In genomic region chr9:121298016-121298538, GRCh38 we compare ENCODE assay signal across 12 cellular contexts. TPM values are rescaled to one million over a fixed set of nuclear protein-coding genes. Genes with fewer than 3 reads are reported as not detected.
A peak's percentile ranks its signal among the peaks of the same experiment; 100 is the strongest.
DNase-seq lines count a peak whose midpoint lies in the region; ATAC-seq and TF ChIP-seq lines count a peak whose summit lies in the region.
"Had no signal": no experiment of that assay in that cellular context is flagged by ENCODE, and none has a peak within 500 bp of the region (broad histone marks: within the 10 kb centered on the region; RNA-seq: fewer than 3 reads in every experiment).

No MANE protein-coding gene starts in this region.

- no peak for TF ChIP-seq POLR2A in testis (IDR thresholded peaks at IDR 0.05)

- H3K36me3 ChIP-seq in testis (ENCODE audit: low read depth, missing control alignments): no peaks in the 10 kb centered on the region
- no peaks in the 10 kb centered on the region for H3K36me3 ChIP-seq in CD4-positive, alpha-beta memory T cell (ENCODE audit: insufficient read depth, low read length)

- POLR2A ChIA-PET in T-cell (lab: Charles Lee): interaction anchor here (0.5 to 0.6 kb wide), 2 partner anchors 30 to 1433 kb away, joined by 3 to 8 read pairs; partner anchors contain the start of gene GSN (in 1 of the 2)
- POLR2A ChIA-PET in CD4-positive, alpha-beta memory T cell (lab: Charles Lee; ENCODE audit: partially characterized antibody): no interaction called here

- H3K4me1 Mint-ChIP-seq in T-cell (peaks cover 13 to 20% (median 19%) of the 10 kb centered on the region in 3 donors), endothelial cell (ENCODE audit: unreplicated experiment) (peaks cover 35% of the 10 kb centered on the region), naive B cell (peaks cover 20 to 29% (median 27%) of the 10 kb centered on the region in 3 donors)
- peaks cover 14 to 19% (median 15%) of the 10 kb centered on the region in 4 donors for H3K4me1 Mint-ChIP-seq in CD4-positive, alpha-beta memory T cell

- H3K4me3 ChIP-seq in testis: no peak overlapping the region
- no peak overlapping the region for H3K4me3 ChIP-seq in CD4-positive, alpha-beta memory T cell (ENCODE audit: low read length in 2 of 2)

- intact Hi-C loops in testis (cut with DNase I; ENCODE audit: low total_unique reads): no loop called here
- intact Hi-C loops in CD4-positive, alpha-beta memory T cell (cut with micrococcal nuclease): no loop called here

- H3K27ac Mint-ChIP-seq in T-cell (no peak overlapping the region), endothelial cell (ENCODE audit: unreplicated experiment) (peak overlapping the region; percentile 87), naive B cell (peak overlapping the region in 2 of 6 donors; percentile 83 to 90)
- no peak overlapping the region for H3K27ac Mint-ChIP-seq in CD4-positive, alpha-beta memory T cell
- H3K27ac Mint-ChIP-seq: activated CD8-positive, alpha-beta T cell treated with anti-CD3 and anti-CD28 coated beads for 36 hours had no signal

- H3K9me3 Mint-ChIP-seq in T-cell (no peaks in the 10 kb centered on the region), endothelial cell (ENCODE audit: unreplicated experiment) (no peaks in the 10 kb centered on the region), naive B cell (no peaks in the 10 kb centered on the region)
- H3K9me3 Mint-ChIP-seq in CD4-positive, alpha-beta memory T cell: no peaks in the 10 kb centered on the region
- H3K9me3 Mint-ChIP-seq: activated CD8-positive, alpha-beta T cell treated with anti-CD3 and anti-CD28 coated beads for 36 hours; activated naive CD8-positive, alpha-beta T cell treated with anti-CD3 and anti-CD28 coated beads, Interleukin-2, amount 10 ng/mL, durations not matched to agents 7 days and 5 days had no signal

- H3K27me3 Mint-ChIP-seq in T-cell (peaks cover 16 to 17% of the 10 kb centered on the region in 2 donors), endothelial cell (ENCODE audit: unreplicated experiment) (peaks cover 11% of the 10 kb centered on the region), naive B cell (peaks cover 5 to 9% (median 9%) of the 10 kb centered on the region in 3 donors)
- H3K27me3 Mint-ChIP-seq in CD4-positive, alpha-beta memory T cell: peaks cover 10 to 15% of the 10 kb centered on the region in 2 donors

- H3K27ac ChIP-seq in testis: peak overlapping the region; percentile 78 to 87
- no peak overlapping the region for H3K27ac ChIP-seq in CD4-positive, alpha-beta memory T cell (ENCODE audit: low read depth, low read length)

- WGBS in testis, 2 donors: 51 to 54% methylated on average over 7 of the region's 7 CpGs

- DNase-seq in T-cell: no peak
- no peak for DNase-seq in endothelial cell (ENCODE audit: low spot score)
- no peak for DNase-seq in naive B cell
- no peak for DNase-seq in testis
- no peak for DNase-seq in NCI-H146 (lab: John Stamatoyannopoulos, UW)
- no peak for DNase-seq in Kasumi-1 (lab: John Stamatoyannopoulos, UW)
- no peak for DNase-seq in CD4-positive, alpha-beta memory T cell
- DNase-seq: activated CD8-positive, alpha-beta T cell treated with anti-CD3 and anti-CD28 coated beads for 36 hours; activated naive CD8-positive, alpha-beta T cell treated with anti-CD3 and anti-CD28 coated beads, Interleukin-2, amount 10 ng/mL, durations not matched to agents 7 days and 5 days; NK-92 treated with Interleukin-12 subunit alpha and Interleukin-12 subunit beta, amount 100 ng/mL, for 24 hours; SW 1271 had no signal

- H3K4me1 ChIP-seq in testis: peaks cover 62% of the 10 kb centered on the region
- peaks cover 9% of the 10 kb centered on the region for H3K4me1 ChIP-seq in CD4-positive, alpha-beta memory T cell (ENCODE audit: insufficient read depth, low read length)

- H3K36me3 Mint-ChIP-seq in T-cell (peaks cover 2% of the 10 kb centered on the region), endothelial cell (ENCODE audit: low read depth, unreplicated experiment) (peaks cover 15% of the 10 kb centered on the region), naive B cell (no peaks in the 10 kb centered on the region)
- H3K36me3 Mint-ChIP-seq in CD4-positive, alpha-beta memory T cell: peaks cover 0 to 16% of the 10 kb centered on the region in 2 donors
- H3K36me3 Mint-ChIP-seq: activated naive CD8-positive, alpha-beta T cell treated with anti-CD3 and anti-CD28 coated beads, Interleukin-2, amount 10 ng/mL, durations not matched to agents 7 days and 5 days had no signal

- no peaks in the 10 kb centered on the region for H3K27me3 ChIP-seq in testis
- H3K27me3 ChIP-seq in CD4-positive, alpha-beta memory T cell (ENCODE audit: insufficient read depth, low read length): no peaks in the 10 kb centered on the region

- no peak for TF ChIP-seq CTCF in endothelial cell (IDR thresholded peaks at IDR 0.05; ENCODE audit: unreplicated experiment)
- no peak for TF ChIP-seq CTCF in testis (IDR thresholded peaks at IDR 0.05)

- H3K9me3 ChIP-seq in testis: no peaks in the 10 kb centered on the region
- H3K9me3 ChIP-seq in CD4-positive, alpha-beta memory T cell (ENCODE audit: control insufficient read depth in 1 of 2, low read length in 2 of 2): no peaks in the 10 kb centered on the region

- CTCF ChIA-PET in T-cell (lab: Charles Lee): interaction anchor here (0.6 kb wide), 2 partner anchors 20 to 37 kb away, joined by 3 to 8 read pairs; no protein-coding TSS in a partner anchor
- CTCF ChIA-PET in CD4-positive, alpha-beta memory T cell (lab: Charles Lee; ENCODE audit: partially characterized antibody): interaction anchor here (1.3 to 1.4 kb wide), 2 partner anchors 20 to 22 kb away, joined by 3 to 5 read pairs; no protein-coding TSS in a partner anchor

- H3K4me3 Mint-ChIP-seq in T-cell (peak overlapping the region in 2 of 3 donors; percentile 28 to 68), endothelial cell (ENCODE audit: unreplicated experiment) (no peak overlapping the region), naive B cell (peak overlapping the region in 6 of 8 donors; percentile 51 to 92 (median 89))
- H3K4me3 Mint-ChIP-seq in CD4-positive, alpha-beta memory T cell: no peak overlapping the region

- ATAC-seq in T-cell (replicated peaks in 1 of 4): no peak
- no peak for ATAC-seq in naive B cell (ENCODE audit: low read depth in 2 of 2)
- ATAC-seq in esophagus mucosa: no peak
- ATAC-seq: activated CD8-positive, alpha-beta T cell treated with anti-CD3 and anti-CD28 coated beads for 36 hours had no signal

RNA-seq across cellular contexts. Expression of gene GSN, which starts 30.1 kb away (rescaled TPM):
- 1 to 10 TPM; 6.3 to 8.8 (median 8.4) TPM for total RNA-seq in T-cell
- total RNA-seq in endothelial cell (ENCODE audit: unreplicated experiment): 205 TPM
- polyA plus RNA-seq in naive B cell (ENCODE audit: low read depth in 6 of 6): 10 to 100 TPM in 3 of 6 donors, 1 to 10 TPM in 3; 3.3 to 13.5 (median 8.0) TPM
- total RNA-seq in testis: 100 to 1,000 TPM; 206 to 356 TPM
- polyA plus RNA-seq in testis (ENCODE audit: insufficient read depth, low read depth, low replicate concordance): 392 TPM
- 270 TPM for total RNA-seq in esophagus mucosa
- 1 to 10 TPM; 7.8 to 8.7 TPM for total RNA-seq in CD4-positive, alpha-beta memory T cell
- polyA plus RNA-seq in CD4-positive, alpha-beta memory T cell: 1 to 10 TPM; 1.9 to 4.1 TPM

Comparison
In these comparisons a context has a peak if more than half of its experiments do, and no peak if none do; other contexts are left out.
1. H3K4me3 Mint-ChIP-seq: peak in T-cell (2 of 3) and naive B cell (6 of 8); none in endothelial cell (single experiment) and CD4-positive, alpha-beta memory T cell (0 of 8).
2. RNA of gene GSN, which starts 30.1 kb away (total RNA-seq): 206 to 356 TPM in testis, 270 TPM in esophagus mucosa (single experiment) and 205 TPM in endothelial cell (single experiment); 7.8 to 8.7 TPM in CD4-positive, alpha-beta memory T cell and 6.3 to 8.8 TPM in T-cell; every median in the first group is over 10 times any median in the second.